ENCODE assay signal across 8 cellular contexts in genomic region chr2:241540391-241540765, GRCh38. TPM values are rescaled to one million over a fixed set of nuclear protein-coding genes. Genes with fewer than 3 reads are reported as not detected.
DNase-seq lines count a peak whose midpoint lies in the region; ATAC-seq, FAIRE-seq and TF ChIP-seq lines count a peak whose summit lies in the region.

No MANE protein-coding gene starts in this region.

- H3K4me3 Mint-ChIP-seq in activated T-helper 17 cell treated with anti-CD3 and anti-CD28 coated beads, Interleukin-2, amount 50 U/mL, for 72 hours = peak overlapping the region; percentile 38

- peaks cover 4% of the 10 kb centered on the region for H3K27me3 Mint-ChIP-seq in activated T-helper 17 cell treated with anti-CD3 and anti-CD28 coated beads, Interleukin-2, amount 50 U/mL, for 72 hours

- DNase-seq in GM10266 (ENCODE audit: extremely low spot score) (peak; percentile 27), small intestine (peak; percentile 22), NCI-H82 (lab: John Stamatoyannopoulos, UW) (no peak), HUDEP-2 (lab: John Stamatoyannopoulos, UW; ENCODE audit: unreplicated experiment in 76 of 76) (no peak), NCI-H510A (lab: John Stamatoyannopoulos, UW) (no peak)

- FAIRE-seq in small intestine (lab: Jason Lieb, UNC) = no peak

- no peaks in the 10 kb centered on the region for H3K9me3 Mint-ChIP-seq in activated T-helper 17 cell treated with anti-CD3 and anti-CD28 coated beads, Interleukin-2, amount 50 U/mL, for 72 hours

- H3K27ac Mint-ChIP-seq in activated T-helper 17 cell treated with anti-CD3 and anti-CD28 coated beads, Interleukin-2, amount 50 U/mL, for 72 hours = no peak overlapping the region

- no peaks in the 10 kb centered on the region for H3K4me1 ChIP-seq in small intestine (ENCODE audit: control insufficient read depth in 2 of 2, insufficient read depth in 1 of 2, low read depth in 1 of 2, low read length in 1 of 2)

- H3K4me1 Mint-ChIP-seq in activated T-helper 17 cell treated with anti-CD3 and anti-CD28 coated beads, Interleukin-2, amount 50 U/mL, for 72 hours = no peaks in the 10 kb centered on the region

- peaks cover 0 to 2% of the 10 kb centered on the region in 2 donors for H3K27me3 ChIP-seq in small intestine (ENCODE audit: control insufficient read depth in 2 of 2, insufficient read depth in 2 of 2, low read length in 2 of 2)

- peak overlapping the region; percentile 70 for H3K4me3 ChIP-seq in iPS-18c (ENCODE audit: insufficient read depth, low read depth, low read length)
- no peak overlapping the region for H3K4me3 ChIP-seq in small intestine (ENCODE audit: low read depth in 1 of 2, low read length in 2 of 2)

- 23 to 56% (median 55%) methylated on average over 10 of the region's 10 CpGs for WGBS in small intestine, 3 donors

- H3K36me3 Mint-ChIP-seq in activated T-helper 17 cell treated with anti-CD3 and anti-CD28 coated beads, Interleukin-2, amount 50 U/mL, for 72 hours (ENCODE audit: low read depth) = no peaks in the 10 kb centered on the region

- H3K36me3 ChIP-seq in small intestine (ENCODE audit: control insufficient read depth in 2 of 2, insufficient read depth in 2 of 2, low read length in 2 of 2) = no peaks in the 10 kb centered on the region

- TF ChIP-seq CTCF in GM10266 (IDR thresholded peaks at IDR 0.05; ENCODE audit: control insufficient read depth, insufficient read depth, low read depth, missing control alignments) = no peak

- ATAC-seq in activated T-helper 17 cell treated with anti-CD3 and anti-CD28 coated beads, Interleukin-2, amount 50 U/mL, for 72 hours (replicated peaks) = no peak
- no peak for ATAC-seq in GM21529 (IDR thresholded peaks at IDR 0.05; ENCODE audit: unreplicated experiment)

- H3K9me3 ChIP-seq in iPS-18c (ENCODE audit: control insufficient read depth, insufficient read depth, low read length) (peaks cover 4% of the 10 kb centered on the region), small intestine (ENCODE audit: control insufficient read depth, low read depth) (no peaks in the 10 kb centered on the region)

- no peak overlapping the region for H3K27ac ChIP-seq in small intestine (ENCODE audit: low read depth in 1 of 2, low read length in 1 of 2)

RNA-seq across cellular contexts. Expression of gene BOK, which starts 18.2 kb away (rescaled TPM):
- total RNA-seq in activated T-helper 17 cell treated with anti-CD3 and anti-CD28 coated beads, Interleukin-2, amount 50 U/mL, for 72 hours = under 1 TPM in 1 of 2 donors, not detected in 1; 0.16 TPM
- 10 to 100 TPM in 2 of 3 donors, 1 to 10 TPM in 1; 4.5 to 15.5 (median 14.9) TPM for polyA plus RNA-seq in small intestine

RNA-seq across cellular contexts. Expression of gene STK25, which starts 32.0 kb away (rescaled TPM):
- 10 to 100 TPM; 86.7 to 87.8 TPM for total RNA-seq in activated T-helper 17 cell treated with anti-CD3 and anti-CD28 coated beads, Interleukin-2, amount 50 U/mL, for 72 hours
- polyA plus RNA-seq in small intestine = 100 to 1,000 TPM; 125 to 190 (median 175) TPM

Comparison
In these comparisons a context has a peak if more than half of its experiments do, and no peak if none do; other contexts are left out.
1. DNase-seq: peak in GM10266 (single experiment) and small intestine (single experiment); none in NCI-H82 (single experiment), HUDEP-2 (0 of 76) and NCI-H510A (single experiment).